In genomic region chr12:124747426-124748161, GRCh38 we compare ENCODE assay signal across 9 cellular contexts.
DNase-seq lines count a peak whose midpoint lies in the region; ATAC-seq and TF ChIP-seq lines count a peak whose summit lies in the region.
"Had no signal": no experiment of that assay in that cellular context is flagged by ENCODE, and none has a peak within 500 bp of the region (broad histone marks: within the 10 kb centered on the region; RNA-seq: fewer than 3 reads in every experiment).

No MANE protein-coding gene starts in this region.

- ATAC-seq in HG02759 (IDR thresholded peaks at IDR 0.05; ENCODE audit: unreplicated experiment) (peak; percentile 66), left lung (peak; percentile 7)

- H3K9me3 ChIP-seq in adipocyte (ENCODE audit: control insufficient read depth, low read length) (no peaks in the 10 kb centered on the region), left lung (no peaks in the 10 kb centered on the region)

- intact Hi-C loops in left lung (cut with DNase I): no loop called here

- no peak overlapping the region for H3K9ac ChIP-seq in adipocyte (ENCODE audit: low read length)

- H3K36me3 ChIP-seq in adipocyte (ENCODE audit: control insufficient read depth, insufficient read depth, low read length, severe bottlenecking) (no peaks in the 10 kb centered on the region), left lung (no peaks in the 10 kb centered on the region)

- peaks cover 33% of the 10 kb centered on the region for H3K4me1 ChIP-seq in adipocyte (ENCODE audit: control insufficient read depth, insufficient read depth, low read length)
- H3K4me1 ChIP-seq in left lung: peaks cover 8 to 45% of the 10 kb centered on the region in 2 donors

- H3K27me3 ChIP-seq in adipocyte (replicated peaks; ENCODE audit: control insufficient read depth, insufficient read depth, low read length): no peaks in the 10 kb centered on the region
- H3K27me3 ChIP-seq in left lung: peaks cover 0 to 7% of the 10 kb centered on the region in 2 donors

- TF ChIP-seq CTCF in left lung (IDR thresholded peaks at IDR 0.05): no peak

- no peak overlapping the region for H3K4me3 ChIP-seq in adipocyte (ENCODE audit: low read length)
- no peak overlapping the region for H3K4me3 ChIP-seq in left lung

- DNase-seq in AG20443 (ENCODE audit: low spot score) (peak; percentile 80), adipocyte (ENCODE audit: low read depth) (peak; percentile 77), left lung (no peak), COR-L47 (lab: John Stamatoyannopoulos, UW) (no peak), caudate nucleus (lab: John Stamatoyannopoulos, UW) (no peak), DMS79 treated with DMSO at 0.1 percent for 48 hours (lab: John Stamatoyannopoulos, UW) (no peak)
- no peak for DNase-seq in stimulated activated CD4-positive, alpha-beta T cell treated with anti-CD3 and anti-CD28 coated beads, Interleukin-4, amount 100 ng/mL, for 24 hours
- DNase-seq: activated CD4-positive, alpha-beta T cell treated with anti-CD3 and anti-CD28 coated beads for 1 hour had no signal

- H3K27ac ChIP-seq in left lung (no peak overlapping the region), caudate nucleus (ENCODE audit: low read depth, low read length) (no peak overlapping the region)

Comparison
In these comparisons a context has a peak if more than half of its experiments do, and no peak if none do; other contexts are left out.
1. DNase-seq: peak in AG20443 (single experiment) and adipocyte (single experiment); none in left lung (0 of 2), COR-L47 (single experiment), stimulated activated CD4-positive, alpha-beta T cell treated with anti-CD3 and anti-CD28 coated beads, Interleukin-4, amount 100 ng/mL, for 24 hours (single experiment), caudate nucleus (0 of 61) and DMS79 treated with DMSO at 0.1 percent for 48 hours (single experiment).